Comparison of ENCODE assay signal across 8 cellular contexts in the genomic region with DNA sequence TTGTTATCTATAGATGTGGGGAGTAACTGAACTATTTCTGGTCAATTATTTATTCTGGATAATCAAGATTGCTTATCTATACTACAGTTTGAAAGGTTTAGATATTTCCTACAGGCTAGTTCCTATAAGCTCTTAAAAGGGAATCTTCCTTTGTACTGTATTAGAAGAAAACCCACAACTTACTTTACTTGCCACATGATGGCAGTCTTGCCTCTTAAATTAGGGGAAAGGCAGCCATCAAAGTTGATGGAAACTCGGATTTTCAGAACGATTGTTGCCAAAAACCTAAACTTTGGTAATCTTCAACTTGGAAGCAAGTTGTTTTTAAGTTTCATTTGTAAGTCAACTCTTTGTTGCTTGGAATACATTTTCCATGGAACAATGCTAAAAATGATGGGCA.
DNase-seq lines count a peak whose midpoint lies in the region; ATAC-seq, FAIRE-seq and TF ChIP-seq lines count a peak whose summit lies in the region.
"Not testable (repeated sequence)": the region's sequence is repeated elsewhere in the genome, so short reads cannot be mapped to it uniquely, and the experiment has no call there.

No MANE protein-coding gene starts in this region.

- H3K27ac ChIP-seq in breast epithelium, uterus: not testable (repeated sequence)

- intact Hi-C loops in breast epithelium (cut with DNase I; ENCODE audit: low total_unique reads); Right ventricle myocardium superior (cut with DNase I); uterus (cut with DNase I; ENCODE audit: low total_unique reads): not testable (repeated sequence)
- intact Hi-C loops in natural killer cell (cut with micrococcal nuclease) = loop anchor here (1.0 kb wide), 1 partner anchor 81 kb away; no protein-coding TSS in a partner anchor

- not testable (repeated sequence) for H3K9me3 ChIP-seq in breast epithelium, uterus

- TF ChIP-seq POLR2A in breast epithelium (IDR thresholded peaks at IDR 0.05); uterus (IDR thresholded peaks at IDR 0.05): not testable (repeated sequence)

- H3K36me3 ChIP-seq in breast epithelium, uterus: not testable (repeated sequence)

- ATAC-seq in Right ventricle myocardium superior (ENCODE audit: poor library complexity) (peak; percentile 64), natural killer cell (peak; percentile 64 to 90 (median 79))

- H3K4me1 ChIP-seq in breast epithelium, uterus: not testable (repeated sequence)

- TF ChIP-seq CTCF in HFFc6 (IDR thresholded peaks at IDR 0.05) (peak; percentile 76), breast epithelium (IDR thresholded peaks at IDR 0.05) (peak in 2 of 3 donors; percentile 29 to 46), natural killer cell (IDR thresholded peaks at IDR 0.05) (peak; percentile 58), uterus (IDR thresholded peaks at IDR 0.05) (peak; percentile 32 to 52 (median 43))

- H3K4me1 Mint-ChIP-seq in HFFc6 (ENCODE audit: low read depth); natural killer cell: not testable (repeated sequence)

- H3K4me3 ChIP-seq in breast epithelium, uterus: not testable (repeated sequence)

- FAIRE-seq in G401.6 (lab: Jason Lieb, UNC) = peak; percentile 99

- not testable (repeated sequence) for H3K27ac Mint-ChIP-seq in HFFc6, natural killer cell

- not testable (repeated sequence) for H3K36me3 Mint-ChIP-seq in HFFc6 (ENCODE audit: low read depth); natural killer cell

- DNase-seq in HFFc6 = peak; percentile 36
- peak; percentile 6 for DNase-seq in NCI-H1694 treated with DMSO at 0.1 percent for 48 hours (lab: John Stamatoyannopoulos, UW)
- peak; percentile 27 for DNase-seq in SW480 (ENCODE audit: low spot score)
- DNase-seq in breast epithelium (ENCODE audit: low spot score in 2 of 2); Right ventricle myocardium superior; natural killer cell; uterus: not testable (repeated sequence)

- H3K4me3 Mint-ChIP-seq in HFFc6, natural killer cell: not testable (repeated sequence)

- not testable (repeated sequence) for H3K9me3 Mint-ChIP-seq in HFFc6, natural killer cell

- not testable (repeated sequence) for H3K27me3 Mint-ChIP-seq in HFFc6 (ENCODE audit: insufficient read depth); natural killer cell (ENCODE audit: low read depth in 2 of 2)

- not testable (repeated sequence) for H3K27me3 ChIP-seq in breast epithelium, uterus
